ENCODE assay signal across 28 cellular contexts in genomic region chr16:49800441-49800840, GRCh38. TPM values are rescaled to one million over a fixed set of nuclear protein-coding genes. Genes with fewer than 3 reads are reported as not detected.
"Had no signal": no experiment of that assay in that cellular context is flagged by ENCODE, and none has a peak within 500 bp of the region (broad histone marks: within the 10 kb centered on the region; RNA-seq: fewer than 3 reads in every experiment).

No MANE protein-coding gene starts in this region.

- H3K9ac ChIP-seq: KMS-11 had no signal

- H3K27ac ChIP-seq: ascending aorta, body of pancreas, KMS-11, SJSA1 had no signal

- DNase-seq: activated CD4-positive, alpha-beta T cell treated with anti-CD3 and anti-CD28 coated beads for 48 hours; activated CD4-positive, alpha-beta T cell treated with anti-CD3 and anti-CD28 coated beads, Interleukin-2, amount 50 U/mL, for 4 hours; activated CD4-positive, CD25-positive, alpha-beta regulatory T cell treated with anti-CD3 and anti-CD28 coated beads, Interleukin-2, amount 50 U/mL, for 72 hours; activated CD8-positive, alpha-beta memory T cell treated with anti-CD3 and anti-CD28 coated beads, Interleukin-2, amount 50 U/mL, for 48 hours; activated CD8-positive, alpha-beta T cell treated with anti-CD3 and anti-CD28 coated beads, Interleukin-2, amount 10 ng/mL, durations not matched to agents 7 days and 5 days; activated naive CD8-positive, alpha-beta T cell treated with anti-CD3 and anti-CD28 coated beads, Interleukin-2, amount 50 U/mL, for 24 hours; activated T-cell treated with anti-CD3 and anti-CD28 coated beads, Interleukin-2, amount 50 U/mL, for 1 hour; amniotic stem cell; body of pancreas; NCI-H1092; NCI-H1417; NCI-H1694; NCI-H2029 treated with DMSO at 0.1 percent for 48 hours; NCI-H446 treated with DMSO at 0.1 percent for 48 hours; NCI-H526; NCI-H82; PC-3; SHP77; SW 1271 had no signal

- H3K27me3 ChIP-seq: ascending aorta, body of pancreas, SJSA1 had no signal

- H3K36me3 Mint-ChIP-seq: activated naive CD4-positive, alpha-beta T cell treated with anti-CD3 and anti-CD28 coated beads, Interleukin-2, amount 50 U/mL, for 72 hours had no signal

- H3K4me2 ChIP-seq: KMS-11 had no signal

- ATAC-seq: activated CD8-positive, alpha-beta T cell treated with anti-CD3 and anti-CD28 coated beads, Interleukin-2, amount 10 ng/mL, durations not matched to agents 7 days and 5 days; activated naive CD4-positive, alpha-beta T cell treated with anti-CD3 and anti-CD28 coated beads, Interleukin-2, amount 50 U/mL, for 72 hours; body of pancreas; PC-3; SK-N-SH treated with all-trans-retinoic acid at 6 μM for 48 hours had no signal

- H3K4me1 Mint-ChIP-seq: activated naive CD8-positive, alpha-beta T cell treated with anti-CD3 and anti-CD28 coated beads, Interleukin-2, amount 50 U/mL, for 24 hours; central memory CD8-positive, alpha-beta T cell had no signal

- H3K9me3 Mint-ChIP-seq: activated naive CD4-positive, alpha-beta T cell treated with anti-CD3 and anti-CD28 coated beads, Interleukin-2, amount 50 U/mL, for 72 hours; activated naive CD8-positive, alpha-beta T cell treated with anti-CD3 and anti-CD28 coated beads, Interleukin-2, amount 50 U/mL, for 24 hours; central memory CD8-positive, alpha-beta T cell; T-helper 2 cell treated with Interferon-gamma antibody and Interleukin-4, amounts not matched to agents 5 μg/mL and 100 μg/mL, for 36 hours had no signal

- H3K4me3 ChIP-seq: ascending aorta, body of pancreas, SJSA1 had no signal

- H3K4me1 ChIP-seq: ascending aorta, body of pancreas, SJSA1 had no signal

- H3K9me3 ChIP-seq: ascending aorta, body of pancreas, SJSA1 had no signal

- H3K4me3 Mint-ChIP-seq: activated CD8-positive, alpha-beta T cell treated with anti-CD3 and anti-CD28 coated beads, Interleukin-2, amount 10 ng/mL, durations not matched to agents 7 days and 5 days; activated naive CD8-positive, alpha-beta T cell treated with anti-CD3 and anti-CD28 coated beads, Interleukin-2, amount 50 U/mL, for 24 hours; central memory CD8-positive, alpha-beta T cell; T-helper 2 cell treated with Interferon-gamma antibody and Interleukin-4, amounts not matched to agents 5 μg/mL and 100 μg/mL, for 36 hours had no signal

- H3K36me3 ChIP-seq: ascending aorta, SJSA1 had no signal

- H3K27ac Mint-ChIP-seq: activated CD8-positive, alpha-beta T cell treated with anti-CD3 and anti-CD28 coated beads, Interleukin-2, amount 10 ng/mL, durations not matched to agents 7 days and 5 days; activated naive CD4-positive, alpha-beta T cell treated with anti-CD3 and anti-CD28 coated beads, Interleukin-2, amount 50 U/mL, for 72 hours; activated naive CD8-positive, alpha-beta T cell treated with anti-CD3 and anti-CD28 coated beads, Interleukin-2, amount 50 U/mL, for 24 hours; T-helper 2 cell treated with Interferon-gamma antibody and Interleukin-4, amounts not matched to agents 5 μg/mL and 100 μg/mL, for 36 hours had no signal

RNA-seq across cellular contexts. Expression of gene ZNF423, which starts 55.5 kb away (rescaled TPM):
- total RNA-seq: activated CD8-positive, alpha-beta T cell treated with anti-CD3 and anti-CD28 coated beads, Interleukin-2, amount 10 ng/mL, durations not matched to agents 7 days and 5 days; MCF 10A; PC-3; T-helper 1 cell treated with Interleukin-12 subunit alpha and Interleukin-12 subunit beta and Interleukin-4 antibody, amounts not matched to agents 30 ng/mL and 1 ng/mL, for 36 hours had no signal
